ENCODE assay signal across 1 cellular context in the genomic region with DNA sequence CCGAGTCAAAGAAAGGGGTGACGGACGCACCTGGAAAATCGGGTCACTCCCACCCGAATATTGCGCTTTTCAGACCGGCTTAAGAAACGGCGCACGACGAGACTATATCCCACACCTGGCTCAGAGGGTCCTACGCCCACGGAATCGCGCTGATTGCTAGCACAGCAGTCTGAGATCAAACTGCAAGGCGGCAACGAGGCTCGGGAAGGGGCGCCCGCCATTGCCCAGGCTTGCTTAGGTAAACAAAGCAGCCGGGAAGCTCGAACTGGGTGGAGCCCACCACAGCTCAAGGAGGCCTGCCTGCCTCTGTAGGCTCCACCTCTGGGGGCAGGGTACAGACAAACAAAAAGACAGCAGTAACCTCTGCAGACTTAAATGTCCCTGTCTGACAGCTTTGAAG. TPM values are rescaled to one million over a fixed set of nuclear protein-coding genes. Genes with fewer than 3 reads are reported as not detected.
"Had no signal": no experiment of that assay in that cellular context is flagged by ENCODE, and none has a peak within 500 bp of the region (broad histone marks: within the 10 kb centered on the region; RNA-seq: fewer than 3 reads in every experiment).

No MANE protein-coding gene starts in this region.

RNA-seq across cellular contexts. Expression of a gene that starts 51.6 kb away (rescaled TPM):
- total RNA-seq: natural killer cell treated with Interleukin-12 subunit alpha and Interleukin-12 subunit beta and Interleukin-15 and Interleukin-18, amount 100 ng/mL, for 72 hours had no signal
